In the genomic region with DNA sequence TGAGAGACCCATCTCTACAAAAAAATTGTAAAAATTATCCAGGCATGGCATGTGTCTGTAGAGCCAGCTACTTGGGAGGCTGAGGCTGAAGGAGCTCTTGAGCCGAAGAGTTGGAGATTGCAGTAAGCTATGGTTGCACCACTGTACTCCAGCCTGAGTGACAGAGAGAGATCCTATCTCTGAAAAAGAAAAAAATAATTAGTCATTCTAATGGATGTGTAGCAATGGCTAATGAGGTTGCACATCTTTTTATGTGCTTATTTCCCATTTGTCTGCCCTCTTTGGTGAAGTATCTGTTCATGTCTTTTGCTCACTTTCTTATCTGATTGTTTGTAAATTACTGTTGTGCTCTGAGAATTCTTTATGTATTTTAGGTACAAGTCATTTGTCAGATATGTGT, we compare ENCODE assay signal across 26 cellular contexts.
"Had no signal": no experiment of that assay in that cellular context is flagged by ENCODE, and none has a peak within 500 bp of the region (broad histone marks: within the 10 kb centered on the region; RNA-seq: fewer than 3 reads in every experiment).

No MANE protein-coding gene starts in this region.

- ATAC-seq: left colon; left lung; lower lobe of right lung; natural killer cell treated with Interleukin-12 subunit alpha and Interleukin-12 subunit beta and Interleukin-15 and Interleukin-18, amount 100 ng/mL, for 72 hours; right lobe of liver; stimulated activated memory B cell treated with anti-CD40 and anti-IgM and Interleukin-4, amounts not matched to agents 10 μg/mL and 1 μg/mL and 100 μg/mL, for 72 hours; stimulated activated naive CD8-positive, alpha-beta T cell treated with anti-CD3 and anti-CD28 coated beads, Interleukin-15, amount 100 ng/mL, for 72 hours had no signal

- H3K4me1 ChIP-seq: left lung, lower lobe of right lung, right atrium auricular region, right lobe of liver, tibial nerve, upper lobe of left lung, vagina had no signal

- H3K4me2 ChIP-seq: smooth muscle cell had no signal

- H3K27me3 ChIP-seq: left lung, ovary, right atrium auricular region, right lobe of liver, tibial nerve, upper lobe of left lung, vagina had no signal

- H3K4me3 ChIP-seq: left lung, lower lobe of right lung, ovary, right atrium auricular region, right lobe of liver, smooth muscle cell, tibial nerve, upper lobe of left lung, vagina had no signal

- H3K36me3 ChIP-seq: left lung, lower lobe of right lung, ovary, right atrium auricular region, right lobe of liver, tibial nerve, upper lobe of left lung, vagina had no signal

- FAIRE-seq: islet of Langerhans, kidney had no signal

- H3K4me3 Mint-ChIP-seq: mesothelial cell of epicardium; naive B cell; natural killer cell treated with Interleukin-12 subunit alpha and Interleukin-12 subunit beta and Interleukin-15 and Interleukin-18, amount 100 ng/mL, for 72 hours; stimulated activated memory B cell treated with anti-CD40 and anti-IgM and Interleukin-4, amounts not matched to agents 10 μg/mL and 1 μg/mL and 100 μg/mL, for 72 hours; stimulated activated naive CD8-positive, alpha-beta T cell treated with anti-CD3 and anti-CD28 coated beads, Interleukin-15, amount 100 ng/mL, for 72 hours had no signal

- H3K9me3 ChIP-seq: left lung, lower lobe of right lung, ovary, right atrium auricular region, right lobe of liver, tibial nerve, upper lobe of left lung, vagina had no signal

- H3K4me1 Mint-ChIP-seq: stimulated activated memory B cell treated with anti-CD40 and anti-IgM and Interleukin-4, amounts not matched to agents 10 μg/mL and 1 μg/mL and 100 μg/mL, for 72 hours had no signal

- H3K9me3 Mint-ChIP-seq: natural killer cell treated with Interleukin-12 subunit alpha and Interleukin-12 subunit beta and Interleukin-15 and Interleukin-18, amount 100 ng/mL, for 72 hours; stimulated activated naive CD8-positive, alpha-beta T cell treated with anti-CD3 and anti-CD28 coated beads, Interleukin-15, amount 100 ng/mL, for 72 hours had no signal

- H3K27me3 Mint-ChIP-seq: progenitor cell of endocrine pancreas had no signal

- H3K36me3 Mint-ChIP-seq: mesothelial cell of epicardium; natural killer cell treated with Interleukin-12 subunit alpha and Interleukin-12 subunit beta and Interleukin-15 and Interleukin-18, amount 100 ng/mL, for 72 hours had no signal

- H3K27ac Mint-ChIP-seq: mesothelial cell of epicardium; naive B cell; natural killer cell treated with Interleukin-12 subunit alpha and Interleukin-12 subunit beta and Interleukin-15 and Interleukin-18, amount 100 ng/mL, for 72 hours; progenitor cell of endocrine pancreas; stimulated activated memory B cell treated with anti-CD40 and anti-IgM and Interleukin-4, amounts not matched to agents 10 μg/mL and 1 μg/mL and 100 μg/mL, for 72 hours; stimulated activated naive CD8-positive, alpha-beta T cell treated with anti-CD3 and anti-CD28 coated beads, Interleukin-15, amount 100 ng/mL, for 72 hours had no signal

- H3K27ac ChIP-seq: left lung, lower lobe of right lung, ovary, right atrium auricular region, right lobe of liver, tibial nerve, upper lobe of left lung, vagina had no signal

- DNase-seq: kidney; left colon; left lung; lower lobe of right lung; mammary epithelial cell; mesendoderm; naive B cell; ovary; right lobe of liver; stimulated activated CD4-positive, alpha-beta T cell treated with anti-CD3 and anti-CD28 coated beads, Interleukin-1b, Interleukin-23, amount 100 ng/mL, for 48 hours; stimulated activated CD4-positive, alpha-beta T cell treated with anti-CD3 and anti-CD28 coated beads, Interleukin-2, amount 100 ng/mL, for 48 hours; stimulated activated CD4-positive, alpha-beta T cell treated with anti-CD3 and anti-CD28 coated beads, Interleukin-4, amount 100 ng/mL, for 4 hours; stimulated activated CD8-positive, alpha-beta memory T cell treated with anti-CD3 and anti-CD28 coated beads, Interleukin-4, amount 100 ng/mL, for 48 hours; stimulated activated naive CD4-positive, alpha-beta T cell treated with Interleukin-2 at 50 U/mL for 16 hours; stimulated activated naive CD8-positive, alpha-beta T cell treated with anti-CD3 and anti-CD28 coated beads, Interleukin-15, amount 100 ng/mL, for 72 hours; substantia nigra had no signal
